ENCODE assay signal across 10 cellular contexts in genomic region chr17:68238894-68239293, GRCh38. TPM values are rescaled to one million over a fixed set of nuclear protein-coding genes. Genes with fewer than 3 reads are reported as not detected.
DNase-seq lines count a peak whose midpoint lies in the region; ATAC-seq and TF ChIP-seq lines count a peak whose summit lies in the region.
"Had no signal": no experiment of that assay in that cellular context is flagged by ENCODE, and none has a peak within 500 bp of the region (broad histone marks: within the 10 kb centered on the region; RNA-seq: fewer than 3 reads in every experiment).

No MANE protein-coding gene starts in this region.

- peak overlapping the region; percentile 92 to 100 (median 97) for H3K27ac Mint-ChIP-seq in CD4-positive, alpha-beta memory T cell
- peak overlapping the region; percentile 97 for H3K27ac Mint-ChIP-seq in activated CD4-positive, alpha-beta memory T cell treated with anti-CD3 and anti-CD28 coated beads, Interleukin-2, amount 10 ng/mL, durations not matched to agents 7 days and 5 days

- no peak overlapping the region for H3K9ac ChIP-seq in mucosa of rectum (ENCODE audit: low read depth in 1 of 2, low read length in 2 of 2)

- TF ChIP-seq CTCF in GM10266 (IDR thresholded peaks at IDR 0.05; ENCODE audit: control insufficient read depth, insufficient read depth, low read depth, missing control alignments) (no peak), uterus (IDR thresholded peaks at IDR 0.05) (no peak)

- no peaks in the 10 kb centered on the region for H3K36me3 ChIP-seq in CD4-positive, alpha-beta memory T cell (ENCODE audit: insufficient read depth, low read length)
- no peaks in the 10 kb centered on the region for H3K36me3 ChIP-seq in mucosa of rectum (ENCODE audit: control insufficient read depth in 2 of 2, insufficient read depth in 2 of 2, low read length in 2 of 2)
- no peaks in the 10 kb centered on the region for H3K36me3 ChIP-seq in uterus
- H3K36me3 ChIP-seq: ovary had no signal

- H3K4me3 Mint-ChIP-seq in CD4-positive, alpha-beta memory T cell = peak overlapping the region; percentile 20 to 92 (median 84)
- peak overlapping the region; percentile 70 for H3K4me3 Mint-ChIP-seq in activated CD4-positive, alpha-beta memory T cell treated with anti-CD3 and anti-CD28 coated beads, Interleukin-2, amount 10 ng/mL, durations not matched to agents 7 days and 5 days

- no peak for TF ChIP-seq POLR2A in uterus (IDR thresholded peaks at IDR 0.05)

- H3K27me3 ChIP-seq in CD4-positive, alpha-beta memory T cell (ENCODE audit: insufficient read depth, low read length) = no peaks in the 10 kb centered on the region
- H3K27me3 ChIP-seq in mucosa of rectum (ENCODE audit: control insufficient read depth in 2 of 2, insufficient read depth in 2 of 2, low read length in 2 of 2) (no peaks in the 10 kb centered on the region), uterus (no peaks in the 10 kb centered on the region)
- H3K27me3 ChIP-seq: ovary had no signal

- DNase-seq in CD4-positive, alpha-beta memory T cell = peak in 1 of 5 donors; percentile 56
- peak; percentile 47 for DNase-seq in activated CD4-positive, alpha-beta memory T cell treated with anti-CD3 and anti-CD28 coated beads, Interleukin-2, amount 10 ng/mL, durations not matched to agents 7 days and 5 days
- DNase-seq in UCSD-AML1 (lab: John Stamatoyannopoulos, UW; ENCODE audit: unreplicated experiment) = no peak
- DNase-seq in GM10266 (ENCODE audit: extremely low spot score) = no peak
- no peak for DNase-seq in NCI-H2107 treated with DMSO at 0.1 percent for 48 hours (lab: John Stamatoyannopoulos, UW; ENCODE audit: unreplicated experiment)
- DNase-seq in uterus = no peak
- DNase-seq: activated effector memory CD4-positive, alpha-beta T cell treated with anti-CD3 and anti-CD28 coated beads, Interleukin-2, amount 50 U/mL, for 16 hours; ovary had no signal

- H3K4me3 ChIP-seq in CD4-positive, alpha-beta memory T cell (ENCODE audit: low read length in 2 of 2) = peak overlapping the region in 1 of 2 donors; percentile 45
- H3K4me3 ChIP-seq in mucosa of rectum (ENCODE audit: low read length in 2 of 2) (no peak overlapping the region), uterus (no peak overlapping the region)
- H3K4me3 ChIP-seq: ovary had no signal

- H3K36me3 Mint-ChIP-seq in CD4-positive, alpha-beta memory T cell = peaks cover 2 to 4% of the 10 kb centered on the region in 2 donors
- peaks cover 12% of the 10 kb centered on the region for H3K36me3 Mint-ChIP-seq in activated CD4-positive, alpha-beta memory T cell treated with anti-CD3 and anti-CD28 coated beads, Interleukin-2, amount 10 ng/mL, durations not matched to agents 7 days and 5 days (ENCODE audit: low read depth)

- H3K9me3 ChIP-seq in CD4-positive, alpha-beta memory T cell (ENCODE audit: control insufficient read depth in 1 of 2, low read length in 2 of 2) = no peaks in the 10 kb centered on the region
- no peaks in the 10 kb centered on the region for H3K9me3 ChIP-seq in mucosa of rectum (ENCODE audit: control insufficient read depth in 2 of 2, low read length in 2 of 2)
- H3K9me3 ChIP-seq in uterus = no peaks in the 10 kb centered on the region
- H3K9me3 ChIP-seq: ovary had no signal

- H3K4me1 Mint-ChIP-seq in CD4-positive, alpha-beta memory T cell = peaks cover 47 to 67% (median 57%) of the 10 kb centered on the region in 4 donors
- H3K4me1 Mint-ChIP-seq in activated CD4-positive, alpha-beta memory T cell treated with anti-CD3 and anti-CD28 coated beads, Interleukin-2, amount 10 ng/mL, durations not matched to agents 7 days and 5 days = peaks cover 60% of the 10 kb centered on the region

- ATAC-seq in GM19397 (IDR thresholded peaks at IDR 0.05; ENCODE audit: unreplicated experiment) = peak; percentile 32

- H3K4me1 ChIP-seq in CD4-positive, alpha-beta memory T cell (ENCODE audit: insufficient read depth, low read length) = peaks cover 58% of the 10 kb centered on the region
- peaks cover 0 to 6% of the 10 kb centered on the region in 2 donors for H3K4me1 ChIP-seq in mucosa of rectum (ENCODE audit: control insufficient read depth in 2 of 2, insufficient read depth in 2 of 2, low read length in 2 of 2)
- H3K4me1 ChIP-seq in uterus = no peaks in the 10 kb centered on the region

- POLR2A ChIA-PET in CD4-positive, alpha-beta memory T cell (lab: Charles Lee; ENCODE audit: partially characterized antibody) = interaction anchor here (1.0 to 4.5 kb wide), 8 partner anchors 9 to 58 kb away, joined by 3 to 106 read pairs (median 12); partner anchors contain the start of genes AMZ2, ARSG and SLC16A6
- POLR2A ChIA-PET in activated CD4-positive, alpha-beta memory T cell treated with anti-CD3 and anti-CD28 coated beads, Interleukin-2, amount 10 ng/mL, durations not matched to agents 7 days and 5 days (lab: Charles Lee) = interaction anchor here (0.6 to 6.2 kb wide), 9 partner anchors 9 to 222 kb away, joined by 3 to 112 read pairs (median 10); partner anchors contain the start of genes AMZ2 and WIPI1

- H3K9me3 Mint-ChIP-seq in CD4-positive, alpha-beta memory T cell = no peaks in the 10 kb centered on the region
- H3K9me3 Mint-ChIP-seq in activated CD4-positive, alpha-beta memory T cell treated with anti-CD3 and anti-CD28 coated beads, Interleukin-2, amount 10 ng/mL, durations not matched to agents 7 days and 5 days = no peaks in the 10 kb centered on the region

- intact Hi-C loops in CD4-positive, alpha-beta memory T cell (cut with micrococcal nuclease) = loop anchor here (1.0 to 2.0 kb wide), 2 partner anchors 8 to 34 kb away; no protein-coding TSS in a partner anchor
- intact Hi-C loops in uterus (cut with DNase I; ENCODE audit: low total_unique reads) = no loop called here

- CTCF ChIA-PET in CD4-positive, alpha-beta memory T cell (lab: Charles Lee; ENCODE audit: partially characterized antibody) = interaction anchor here (1.5 to 3.4 kb wide), 2 partner anchors 39 to 66 kb away, joined by 4 to 9 read pairs; no protein-coding TSS in a partner anchor
- CTCF ChIA-PET in activated CD4-positive, alpha-beta memory T cell treated with anti-CD3 and anti-CD28 coated beads, Interleukin-2, amount 10 ng/mL, durations not matched to agents 7 days and 5 days (lab: Charles Lee) = interaction anchor here (1.9 to 3.8 kb wide), 2 partner anchors 11 to 33 kb away, joined by 7 to 27 read pairs; partner anchors contain the start of gene AMZ2

- no peaks in the 10 kb centered on the region for H3K27me3 Mint-ChIP-seq in CD4-positive, alpha-beta memory T cell
- H3K27me3 Mint-ChIP-seq in activated CD4-positive, alpha-beta memory T cell treated with anti-CD3 and anti-CD28 coated beads, Interleukin-2, amount 10 ng/mL, durations not matched to agents 7 days and 5 days = no peaks in the 10 kb centered on the region

- H3K27ac ChIP-seq in CD4-positive, alpha-beta memory T cell (ENCODE audit: low read depth, low read length) = peak overlapping the region; percentile 93
- H3K27ac ChIP-seq in mucosa of rectum (ENCODE audit: low read depth in 2 of 2, low read length in 2 of 2) (peak overlapping the region; percentile 27 to 87), uterus (peak overlapping the region in 1 of 2 donors; percentile 7)
- H3K27ac ChIP-seq: ovary had no signal

RNA-seq across cellular contexts. Expression of gene AMZ2, which starts 8.9 kb away (rescaled TPM):
- 10 to 100 TPM; 66.1 to 81.2 TPM for total RNA-seq in CD4-positive, alpha-beta memory T cell
- 100 to 1,000 TPM; 114 to 161 TPM for polyA plus RNA-seq in CD4-positive, alpha-beta memory T cell
- 100 to 1,000 TPM; 106 to 121 TPM for total RNA-seq in activated CD4-positive, alpha-beta memory T cell treated with anti-CD3 and anti-CD28 coated beads, Interleukin-2, amount 10 ng/mL, durations not matched to agents 7 days and 5 days
- total RNA-seq in uterus = 10 to 100 TPM; 26.9 to 60.9 (median 35.1) TPM

RNA-seq across cellular contexts. Expression of gene SLC16A6, which starts 52.0 kb away (rescaled TPM):
- total RNA-seq in CD4-positive, alpha-beta memory T cell = 1 to 10 TPM; 6.9 to 7.4 TPM
- polyA plus RNA-seq in CD4-positive, alpha-beta memory T cell = 1 to 10 TPM; 1.7 to 2.0 TPM
- 10 to 100 TPM; 10.4 to 10.8 TPM for total RNA-seq in activated CD4-positive, alpha-beta memory T cell treated with anti-CD3 and anti-CD28 coated beads, Interleukin-2, amount 10 ng/mL, durations not matched to agents 7 days and 5 days
- 1 to 10 TPM in 2 of 4 donors, under 1 TPM in 1, not detected in 1; 0.35 to 1.5 (median 1.0) TPM for total RNA-seq in uterus

RNA-seq across cellular contexts. Expression of gene ARSG, which starts 52.4 kb away (rescaled TPM):
- total RNA-seq in CD4-positive, alpha-beta memory T cell = 10 to 100 TPM; 13.6 to 19.1 TPM
- 10 to 100 TPM; 10.4 to 12.6 TPM for polyA plus RNA-seq in CD4-positive, alpha-beta memory T cell
- 10 to 100 TPM; 13.5 to 16.8 TPM for total RNA-seq in activated CD4-positive, alpha-beta memory T cell treated with anti-CD3 and anti-CD28 coated beads, Interleukin-2, amount 10 ng/mL, durations not matched to agents 7 days and 5 days
- 1 to 10 TPM in 3 of 4 donors, under 1 TPM in 1; 0.59 to 6.4 (median 5.7) TPM for total RNA-seq in uterus
